Comparison of ENCODE assay signal across 1 cellular context in genomic region chr18:9757851-9758587, GRCh38.
TF ChIP-seq lines count a peak whose summit lies in the region.

No MANE protein-coding gene starts in this region.

TF ChIP-seq in K562, 482 proteins besides CTCF, POLR2A, EP300 and RAD21 (continued from another document and continues in another):
- TF ChIP-seq RBM25 (IDR thresholded peaks at IDR 0.05; ENCODE audit: low read depth, low read length, severe bottlenecking) = no peak
- no peak for TF ChIP-seq U2AF1 (optimal IDR thresholded peaks at IDR 0.05; ENCODE audit: low read depth, low read length)
- TF ChIP-seq GMEB1 (CRISPR knock-in tag; IDR thresholded peaks at IDR 0.05) = no peak
- no peak for TF ChIP-seq NR2C2 (CRISPR knock-in tag; IDR thresholded peaks at IDR 0.05)
- TF ChIP-seq NR2C2 (tag; IDR thresholded peaks at IDR 0.05) = peak; percentile 54
- TF ChIP-seq ZNF785 (CRISPR knock-in tag; IDR thresholded peaks at IDR 0.05) = no peak
- peak; percentile 51; the same call in 1 of the 2 replicates for TF ChIP-seq FOSL1 (tag; conservative IDR thresholded peaks at IDR 0.05)
- 0 out of 2 replicates have a peak, but pooled peaks have one; percentile 14 for TF ChIP-seq CREB3 (tag; conservative IDR thresholded peaks at IDR 0.05; ENCODE audit: low read depth)
- no peak for TF ChIP-seq CSDE1 (IDR thresholded peaks at IDR 0.05)
- TF ChIP-seq ATF3 (IDR thresholded peaks at IDR 0.05) = peak; percentile 59
- TF ChIP-seq ATF3 (CRISPR knock-in tag; conservative IDR thresholded peaks at IDR 0.05) = no peak
- peak; percentile 45; the same call in 1 of the 2 replicates for TF ChIP-seq ZEB2 (IDR thresholded peaks at IDR 0.05)
- TF ChIP-seq CCNT2 (IDR thresholded peaks at IDR 0.05; ENCODE audit: borderline replicate concordance, extremely low read depth, insufficient read length, low read depth, low read length) = no peak
- no peak for TF ChIP-seq NONO (IDR thresholded peaks at IDR 0.05; ENCODE audit: low read depth in 2 of 2, low read length in 1 of 2)
- no peak for TF ChIP-seq SNAPC5 (CRISPR knock-in tag; IDR thresholded peaks at IDR 0.05)
- TF ChIP-seq NCOA6 (IDR thresholded peaks at IDR 0.05) = no peak
- no peak for TF ChIP-seq SIX5 (IDR thresholded peaks at IDR 0.05; ENCODE audit: borderline replicate concordance in 1 of 2, insufficient read depth in 1 of 2, low read depth in 1 of 2, low read length in 2 of 2)
- no peak for TF ChIP-seq SUPT5H (IDR thresholded peaks at IDR 0.05)
- no peak for TF ChIP-seq ATF1 (CRISPR knock-in tag; IDR thresholded peaks at IDR 0.05)
- no peak; the same call in 1 of the 2 replicates for TF ChIP-seq ATF1 (tag; IDR thresholded peaks at IDR 0.05)
- no peak for TF ChIP-seq HLTF (IDR thresholded peaks at IDR 0.05)
- peak; percentile 11; the same call in 1 of the 2 replicates for TF ChIP-seq ETV1 (tag; conservative IDR thresholded peaks at IDR 0.05; ENCODE audit: low read depth)
- TF ChIP-seq EP400 (IDR thresholded peaks at IDR 0.05) = peak; percentile 37; the same call in 1 of the 2 replicates
- TF ChIP-seq MYC (IDR thresholded peaks at IDR 0.05; ENCODE audit: low read depth, low read length) = no peak
- TF ChIP-seq MYC (CRISPR knock-in tag; IDR thresholded peaks at IDR 0.05; ENCODE audit: borderline replicate concordance, low read depth) = no peak
- no peak for TF ChIP-seq ZNF449 (CRISPR knock-in tag; IDR thresholded peaks at IDR 0.05)
- peak; percentile 15; the same call in 1 of the 2 replicates for TF ChIP-seq MTA1 (IDR thresholded peaks at IDR 0.05; ENCODE audit: borderline replicate concordance)
- 0 out of 2 replicates have a peak, but pooled peaks have one; percentile 8 for TF ChIP-seq CREM (IDR thresholded peaks at IDR 0.05; ENCODE audit: low read depth)
- no peak for TF ChIP-seq KLF13 (tag; IDR thresholded peaks at IDR 0.05; ENCODE audit: borderline replicate concordance, low read depth)
- no peak for TF ChIP-seq BRF2 (IDR thresholded peaks at IDR 0.05; ENCODE audit: borderline replicate concordance, insufficient read depth, insufficient read length)
- TF ChIP-seq CEBPG (CRISPR knock-in tag; IDR thresholded peaks at IDR 0.05) = no peak
- peak; percentile 46 to 58; a peak in 3 of 4 replicates for TF ChIP-seq CEBPG (tag; conservative IDR thresholded peaks at IDR 0.05 in 1 of 2, IDR thresholded peaks at IDR 0.05 in 1 of 2)
- no peak for TF ChIP-seq CTCFL (IDR thresholded peaks at IDR 0.05; ENCODE audit: borderline replicate concordance, insufficient read depth, low read depth, low read length, poor library complexity, severe bottlenecking)
- TF ChIP-seq ZNF584 (CRISPR knock-in tag; IDR thresholded peaks at IDR 0.05; ENCODE audit: low read depth) = 0 out of 2 replicates have a peak, but pooled peaks have one; percentile 7
- TF ChIP-seq ZC3H4 (CRISPR knock-in tag; IDR thresholded peaks at IDR 0.05; ENCODE audit: borderline replicate concordance) = no peak
- no peak; the same call in 1 of the 2 replicates for TF ChIP-seq MAFG (tag; conservative IDR thresholded peaks at IDR 0.05)
- no peak for TF ChIP-seq FOXM1 (IDR thresholded peaks at IDR 0.05; ENCODE audit: low read depth)
- no peak for TF ChIP-seq FOXM1 (CRISPR knock-in tag; IDR thresholded peaks at IDR 0.05; ENCODE audit: low read depth)
- TF ChIP-seq ARID3A (IDR thresholded peaks at IDR 0.05; ENCODE audit: borderline replicate concordance, low read depth, low read length) = no peak
- TF ChIP-seq MED1 (CRISPR knock-in tag; IDR thresholded peaks at IDR 0.05; ENCODE audit: borderline replicate concordance) = no peak
- peak; percentile 51; the same call in 1 of the 2 replicates for TF ChIP-seq BACH1 (tag; IDR thresholded peaks at IDR 0.05)
- no peak for TF ChIP-seq GTF2A2 (tag; IDR thresholded peaks at IDR 0.05)
- TF ChIP-seq RB1 (IDR thresholded peaks at IDR 0.05; ENCODE audit: low read depth) = no peak
- TF ChIP-seq HMGXB4 (CRISPR knock-in tag; IDR thresholded peaks at IDR 0.05) = no peak
- no peak for TF ChIP-seq ARID2 (IDR thresholded peaks at IDR 0.05)
